Comparison of ENCODE assay signal across 13 cellular contexts in the genomic region with DNA sequence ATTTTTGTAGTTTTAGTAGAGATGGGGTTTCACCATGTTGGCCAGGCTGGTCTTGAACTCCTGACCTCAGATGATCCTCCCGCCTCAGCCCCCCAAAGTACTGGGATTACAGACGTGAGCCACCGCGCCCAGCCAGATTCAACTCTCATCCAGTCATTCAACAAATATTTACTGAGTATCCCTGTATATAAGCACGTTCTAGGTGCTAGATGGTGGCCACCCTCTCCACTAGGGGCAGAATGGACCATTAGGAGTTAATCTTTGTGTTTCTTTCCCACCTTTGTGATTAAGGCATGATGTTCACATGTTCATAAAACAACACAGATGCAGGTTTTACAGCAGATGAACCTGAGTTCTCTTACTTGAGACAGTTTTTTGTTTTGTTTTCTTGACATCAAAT. TPM values are rescaled to one million over a fixed set of nuclear protein-coding genes. Genes with fewer than 3 reads are reported as not detected.
DNase-seq lines count a peak whose midpoint lies in the region; ATAC-seq, FAIRE-seq and TF ChIP-seq lines count a peak whose summit lies in the region.
"Had no signal": no experiment of that assay in that cellular context is flagged by ENCODE, and none has a peak within 500 bp of the region (broad histone marks: within the 10 kb centered on the region; RNA-seq: fewer than 3 reads in every experiment).

No MANE protein-coding gene starts in this region.

- TF ChIP-seq EP300 in A549 (IDR thresholded peaks at IDR 0.05) (no peak), stomach (IDR thresholded peaks at IDR 0.05) (no peak)

- FAIRE-seq in A549 (lab: Jason Lieb, UNC) = peak; percentile 98

- H3K36me3 ChIP-seq in aorta (ENCODE audit: control insufficient read depth in 1 of 2, insufficient read depth in 2 of 2, low read length in 1 of 2) = peaks cover 0 to 9% of the 10 kb centered on the region in 2 donors
- peaks cover 28 to 92% (median 90%) of the 10 kb centered on the region in 4 donors for H3K36me3 ChIP-seq in stomach

- peak in 1 of 2 experiments; percentile 88 for DNase-seq in A549 (ENCODE audit: low read depth in 1 of 2, low spot score in 1 of 2)
- no peak for DNase-seq in GM10248 (ENCODE audit: extremely low spot score)
- peak; percentile 84 for DNase-seq in RKO (ENCODE audit: low spot score)
- DNase-seq in fibroblast of mammary gland (ENCODE audit: low read depth) = no peak
- no peak for DNase-seq in aorta
- no peak for DNase-seq in GM19240 (ENCODE audit: insufficient read length, low spot score)
- DNase-seq in stimulated activated naive CD4-positive, alpha-beta T cell treated with Interleukin-2 at 50 U/mL for 16 hours (lab: John Stamatoyannopoulos, UW) = no peak
- DNase-seq in stomach = no peak
- DNase-seq: CD8-positive, alpha-beta memory T cell; cerebellar nuclear complex; lower lobe of right lung; NCI-H146 had no signal

- 11% methylated on average over 5 of the region's 5 CpGs for WGBS in A549 (ENCODE audit: missing lambda C conversion rate)
- 89 to 97% methylated on average over 5 of the region's 5 CpGs for WGBS in aorta, 2 donors
- 59 to 77% (median 73%) methylated on average over 5 of the region's 5 CpGs for WGBS in stomach, 5 donors

- peak overlapping the region in 1 of 2 experiments; percentile 84; a peak in 4 of 6 replicates for H3K27ac ChIP-seq in A549
- H3K27ac ChIP-seq in aorta (ENCODE audit: low read depth in 1 of 2, low read length in 2 of 2) = no peak overlapping the region
- no peak overlapping the region for H3K27ac ChIP-seq in stomach
- H3K27ac ChIP-seq: lower lobe of right lung, thoracic aorta had no signal

- intact Hi-C loops in aorta (cut with DNase I) (no loop called here), stomach (cut with DNase I; ENCODE audit: low total_unique reads) (no loop called here)

- no peak for TF ChIP-seq POLR2A in A549 (IDR thresholded peaks at IDR 0.05; ENCODE audit: low read length)
- no peak for TF ChIP-seq POLR2A in stomach (IDR thresholded peaks at IDR 0.05)

- peaks cover 46% of the 10 kb centered on the region for H3K4me1 ChIP-seq in A549
- H3K4me1 ChIP-seq in aorta (ENCODE audit: control insufficient read depth in 1 of 2, insufficient read depth in 2 of 2, low read length in 2 of 2) = no peaks in the 10 kb centered on the region
- H3K4me1 ChIP-seq in stomach = peaks cover 0 to 2% (median 0%) of the 10 kb centered on the region in 4 donors
- H3K4me1 ChIP-seq: lower lobe of right lung had no signal

- POLR2A ChIA-PET in A549 (lab: Yijun Ruan, JAX) = interaction anchor here (0.7 to 1.6 kb wide), 2 partner anchors 11 to 13 kb away, joined by 3 to 4 read pairs; no protein-coding TSS in a partner anchor
- POLR2A ChIA-PET in GM10248 (lab: Yijun Ruan, JAX) = no interaction called here

- no peak overlapping the region for H3K4me3 ChIP-seq in A549
- H3K4me3 ChIP-seq in fibroblast of mammary gland (ENCODE audit: control insufficient read depth, low read depth, low read length) = no peak overlapping the region
- no peak overlapping the region for H3K4me3 ChIP-seq in aorta (ENCODE audit: low read length in 2 of 2)
- H3K4me3 ChIP-seq in stomach = no peak overlapping the region
- H3K4me3 ChIP-seq: lower lobe of right lung, thoracic aorta had no signal

- TF ChIP-seq RAD21 in A549 (conservative IDR thresholded peaks at IDR 0.05 in 1 of 2, IDR thresholded peaks at IDR 0.05 in 1 of 2) = peak; percentile 26 to 55; a peak in 2 of 5 replicates

- H3K4me2 ChIP-seq in A549 = peak overlapping the region; percentile 2; the same call in 2 of the 3 replicates

- TF ChIP-seq CTCF in A549 (IDR thresholded peaks at IDR 0.05) (peak; percentile 44), GM10248 (IDR thresholded peaks at IDR 0.05; ENCODE audit: control extremely low read depth, extremely low read depth, low read depth, missing control alignments) (peak; percentile 23), fibroblast of mammary gland (conservative IDR thresholded peaks at IDR 0.05; ENCODE audit: control insufficient read depth, insufficient read depth, low read depth, low read length) (peak; percentile 31), stomach (IDR thresholded peaks at IDR 0.05) (no peak)

- peak; percentile 67 to 81 for ATAC-seq in A549
- ATAC-seq in aorta (ENCODE audit: low FRiP score) = no peak
- ATAC-seq: lower lobe of right lung had no signal

- H3K9me3 ChIP-seq in A549 (no peaks in the 10 kb centered on the region), aorta (ENCODE audit: control insufficient read depth, low read length) (no peaks in the 10 kb centered on the region), stomach (no peaks in the 10 kb centered on the region)
- H3K9me3 ChIP-seq: lower lobe of right lung, thoracic aorta had no signal

- H3K27me3 ChIP-seq in aorta (ENCODE audit: control insufficient read depth in 1 of 2, insufficient read depth in 2 of 2, low read length in 1 of 2) (no peaks in the 10 kb centered on the region), stomach (no peaks in the 10 kb centered on the region)

- CTCF ChIA-PET in A549 (lab: Yijun Ruan, JAX) = interaction anchor here (0.6 to 35.2 kb wide), 7 partner anchors 16 to 279 kb away, joined by 3 to 2247 read pairs (median 4); a partner anchor contains a TSS
- CTCF ChIA-PET in GM10248 (lab: Yijun Ruan, JAX) = interaction anchor here (0.9 to 1.9 kb wide), 3 partner anchors 10 to 15 kb away, joined by 4 to 6 read pairs (median 5); no protein-coding TSS in a partner anchor

TF ChIP-seq in A549, 52 proteins besides CTCF, POLR2A, EP300 and RAD21:
- TF ChIP-seq MYC (IDR thresholded peaks at IDR 0.05; ENCODE audit: borderline replicate concordance, low read length) = peak; percentile 38; the same call in 1 of the 2 replicates
- peak; percentile 48; the same call in 1 of the 2 replicates for TF ChIP-seq BHLHE40 (IDR thresholded peaks at IDR 0.05; ENCODE audit: low read depth, low read length)
- TF ChIP-seq NR3C1 (IDR thresholded peaks at IDR 0.05) = no peak
- no peak for TF ChIP-seq FOSL2 (IDR thresholded peaks at IDR 0.05)
- TF ChIP-seq FOSL2 (CRISPR knock-in tag; IDR thresholded peaks at IDR 0.05) = peak; percentile 93
- TF ChIP-seq HOXB5 (CRISPR knock-in tag; IDR thresholded peaks at IDR 0.05) = no peak
- TF ChIP-seq ZC3H11A (IDR thresholded peaks at IDR 0.05) = 0 out of 2 replicates have a peak, but pooled peaks have one; percentile 2
- TF ChIP-seq RNF2 (IDR thresholded peaks at IDR 0.05; ENCODE audit: borderline replicate concordance, low read depth) = no peak
- no peak for TF ChIP-seq MAFK (IDR thresholded peaks at IDR 0.05; ENCODE audit: partially characterized antibody)
- TF ChIP-seq, protein P1, sequence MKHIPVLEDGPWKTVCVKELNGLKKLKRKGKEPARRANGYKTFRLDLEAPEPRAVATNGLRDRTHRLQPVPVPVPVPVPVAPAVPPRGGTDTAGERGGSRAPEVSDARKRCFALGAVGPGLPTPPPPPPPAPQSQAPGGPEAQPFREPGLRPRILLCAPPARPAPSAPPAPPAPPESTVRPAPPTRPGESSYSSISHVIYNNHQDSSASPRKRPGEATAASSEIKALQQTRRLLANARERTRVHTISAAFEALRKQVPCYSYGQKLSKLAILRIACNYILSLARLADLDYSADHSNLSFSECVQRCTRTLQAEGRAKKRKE (CRISPR knock-in tag; IDR thresholded peaks at IDR 0.05; ENCODE audit: low read depth) = no peak
- TF ChIP-seq, protein P2, sequence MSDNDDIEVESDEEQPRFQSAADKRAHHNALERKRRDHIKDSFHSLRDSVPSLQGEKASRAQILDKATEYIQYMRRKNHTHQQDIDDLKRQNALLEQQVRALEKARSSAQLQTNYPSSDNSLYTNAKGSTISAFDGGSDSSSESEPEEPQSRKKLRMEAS (IDR thresholded peaks at IDR 0.05) = peak; percentile 68

RNA-seq across cellular contexts. Expression of a gene that starts 7.3 kb away (rescaled TPM):
- polyA plus RNA-seq in A549 (2011; rRNA removed) (75.2 and 79.7 TPM in 2 replicates), A549 (2017; fragmentation: RNase III; extraction: RNeasy Plus Mini Kit Qiagen cat#74134 plus additional on column Dnase treatment) (94.9 to 128 TPM (median 123 TPM) in 3 replicates), aorta (100 to 1,000 TPM in 1 of 2 donors, 10 to 100 TPM in 1; 29.4 to 150 TPM), stomach (10 to 100 TPM; 76.1 to 95.7 (median 79.9) TPM)
- 163 and 237 TPM in 2 replicates for polyA plus RNA-seq in A549 (2012; cell fraction: cytosol; rRNA removed)
- polyA plus RNA-seq in A549 (2012; cell fraction: nucleus; rRNA removed) = 317 and 432 TPM in 2 replicates
- polyA minus RNA-seq in A549 (2011; rRNA and poly(A)+ RNA removed) = 133 and 167 TPM in 2 replicates
- total RNA-seq in aorta (10 to 100 TPM; 54.0 to 75.3 TPM), stomach (100 to 1,000 TPM in 1 of 5 donors, 10 to 100 TPM in 4; 15.8 to 102 (median 70.6) TPM)

RNA-seq across cellular contexts. Expression of a gene that starts 17.2 kb away (rescaled TPM):
- 23.1 and 32.0 TPM in 2 replicates for polyA plus RNA-seq in A549 (2011; rRNA removed)
- polyA plus RNA-seq in A549 (2012; cell fraction: cytosol; rRNA removed) = 65.2 and 69.3 TPM in 2 replicates
- polyA plus RNA-seq in A549 (2012; cell fraction: nucleus; rRNA removed) = 475 and 611 TPM in 2 replicates
- 37.7 to 51.1 TPM (median 43.2 TPM) in 3 replicates for polyA plus RNA-seq in A549 (2017; fragmentation: RNase III; extraction: RNeasy Plus Mini Kit Qiagen cat#74134 plus additional on column Dnase treatment)
- 16.3 and 26.9 TPM in 2 replicates for polyA minus RNA-seq in A549 (2011; rRNA and poly(A)+ RNA removed)
- total RNA-seq in aorta = 100 to 1,000 TPM; 286 to 725 TPM
- polyA plus RNA-seq in aorta = 100 to 1,000 TPM; 140 to 768 TPM
- 1,000 to 10,000 TPM in 1 of 5 donors, 100 to 1,000 TPM in 3, 10 to 100 TPM in 1; 79.0 to 1,027 (median 190) TPM for total RNA-seq in stomach
- 100 to 1,000 TPM in 1 of 3 donors, 10 to 100 TPM in 2; 66.1 to 102 (median 98.6) TPM for polyA plus RNA-seq in stomach

Comparison
In these comparisons a context has a peak if more than half of its experiments do, and no peak if none do; other contexts are left out.
1. CTCF ChIP-seq: peak in A549 (single experiment), GM10248 (single experiment) and fibroblast of mammary gland (single experiment); none in stomach (0 of 7).